Comparison of ENCODE assay signal across 17 cellular contexts in genomic region chr14:34826661-34827060, GRCh38. TPM values are rescaled to one million over a fixed set of nuclear protein-coding genes. Genes with fewer than 3 reads are reported as not detected.
DNase-seq lines count a peak whose midpoint lies in the region; ATAC-seq, FAIRE-seq and TF ChIP-seq lines count a peak whose summit lies in the region.
"Had no signal": no experiment of that assay in that cellular context is flagged by ENCODE, and none has a peak within 500 bp of the region (broad histone marks: within the 10 kb centered on the region; RNA-seq: fewer than 3 reads in every experiment).

No MANE protein-coding gene starts in this region.

- TF ChIP-seq CTCF in CD14-positive monocyte (IDR thresholded peaks at IDR 0.05) (no peak), keratinocyte (optimal IDR thresholded peaks at IDR 0.05 in 1 of 3, IDR thresholded peaks at IDR 0.05 in 1 of 3, conservative IDR thresholded peaks at IDR 0.05 in 1 of 3; ENCODE audit: extremely low read depth in 1 of 3, insufficient read depth in 2 of 3, low read length in 3 of 3) (no peak)

- H3K79me2 ChIP-seq in keratinocyte (ENCODE audit: control insufficient read depth, insufficient read depth, low read length) (peaks cover 7% of the 10 kb centered on the region), Karpas-422 (ENCODE audit: low read length) (peaks cover 90% of the 10 kb centered on the region)

- H3K9me1 ChIP-seq in keratinocyte (ENCODE audit: control insufficient read depth, extremely low read depth, insufficient read depth, low read length), result no peaks in the 10 kb centered on the region

- peak; percentile 23 for FAIRE-seq in keratinocyte (lab: Jason Lieb, UNC)
- FAIRE-seq: kidney had no signal

- DNase-seq in CD14-positive monocyte (ENCODE audit: low spot score), result no peak
- DNase-seq in HCEC 1CT, result peak; percentile 62
- no peak for DNase-seq in activated naive CD8-positive, alpha-beta T cell treated with anti-CD3 and anti-CD28 coated beads, Interleukin-2, amount 50 U/mL, for 24 hours
- DNase-seq in keratinocyte (ENCODE audit: low read depth, low spot score), result no peak
- DNase-seq in SW 1271 (lab: John Stamatoyannopoulos, UW), result no peak
- no peak for DNase-seq in Karpas-422
- DNase-seq in stimulated activated CD4-positive, alpha-beta T cell treated with anti-CD3 and anti-CD28 coated beads, Interleukin-2, amount 100 ng/mL, for 48 hours, result no peak
- DNase-seq: activated CD8-positive, alpha-beta memory T cell treated with anti-CD3 and anti-CD28 coated beads for 24 hours; activated naive CD4-positive, alpha-beta T cell treated with anti-CD3 and anti-CD28 coated beads, Interleukin-2, amount 10 ng/mL, durations not matched to agents 7 days and 5 days; cortex of kidney; foreskin melanocyte; KBM-7; kidney; NCI-H1930; NK-92 treated with Interleukin-12 subunit alpha and Interleukin-12 subunit beta, amount 100 ng/mL, for 24 hours; stimulated activated CD4-positive, alpha-beta T cell treated with anti-CD3 and anti-CD28 coated beads, Interleukin-4, amount 100 ng/mL, for 4 hours; stimulated activated naive CD8-positive, alpha-beta T cell treated with anti-CD3 and anti-CD28 coated beads, Interleukin-15, Interleukin-2, amounts not matched to agents 100 U/mL and 50 U/mL, for 24 hours had no signal

- H3K4me2 ChIP-seq in keratinocyte (ENCODE audit: control insufficient read depth, extremely low read depth, insufficient read depth, low read depth, low read length), result no peak overlapping the region
- no peak overlapping the region for H3K4me2 ChIP-seq in Karpas-422 (ENCODE audit: low read depth, low read length, poor library complexity, severe bottlenecking)

- H3K9me3 Mint-ChIP-seq in CD14-positive monocyte, result peaks cover 0 to 2% (median 0%) of the 10 kb centered on the region in 7 donors
- no peaks in the 10 kb centered on the region for H3K9me3 Mint-ChIP-seq in activated naive CD8-positive, alpha-beta T cell treated with anti-CD3 and anti-CD28 coated beads, Interleukin-2, amount 50 U/mL, for 24 hours
- H3K9me3 Mint-ChIP-seq: activated naive CD4-positive, alpha-beta T cell treated with anti-CD3 and anti-CD28 coated beads, Interleukin-2, amount 10 ng/mL, durations not matched to agents 7 days and 5 days had no signal

- H3K9me2 ChIP-seq in Karpas-422 (replicated peaks; ENCODE audit: insufficient read depth, low read length), result no peaks in the 10 kb centered on the region

- H3K4me3 ChIP-seq in keratinocyte (ENCODE audit: control insufficient read depth in 2 of 3, extremely low read depth in 1 of 3, insufficient read depth in 2 of 3, low read depth in 1 of 3, low read length in 3 of 3) (no peak overlapping the region), Karpas-422 (ENCODE audit: low read length) (no peak overlapping the region)

- H3K9me3 ChIP-seq in keratinocyte (ENCODE audit: control insufficient read depth, low read depth, low read length) (no peaks in the 10 kb centered on the region), Karpas-422 (ENCODE audit: low read length) (no peaks in the 10 kb centered on the region)

- no peak for ATAC-seq in activated naive CD8-positive, alpha-beta T cell treated with anti-CD3 and anti-CD28 coated beads, Interleukin-2, amount 50 U/mL, for 24 hours
- ATAC-seq: stimulated activated naive CD8-positive, alpha-beta T cell treated with anti-CD3 and anti-CD28 coated beads, Interleukin-15, Interleukin-2, amounts not matched to agents 100 U/mL and 50 U/mL, for 24 hours had no signal

- H4K20me1 ChIP-seq in keratinocyte (ENCODE audit: control insufficient read depth, extremely low read depth, insufficient read depth, low read length) (no peaks in the 10 kb centered on the region), Karpas-422 (ENCODE audit: insufficient read depth, low read depth, low read length) (0 out of 2 replicates have a peak, but pooled peaks cover 3% of the 10 kb centered on the region)

- H3K36me3 ChIP-seq in keratinocyte (ENCODE audit: control insufficient read depth in 2 of 2, extremely low read depth in 1 of 2, insufficient read depth in 2 of 2, low read length in 2 of 2), result peaks cover 4 to 5% of the 10 kb centered on the region in 2 experiments
- H3K36me3 ChIP-seq in Karpas-422 (ENCODE audit: insufficient read depth, low read length), result peaks cover 52% of the 10 kb centered on the region

- H3K27ac Mint-ChIP-seq in CD14-positive monocyte, result peak overlapping the region in 5 of 7 donors; percentile 46 to 69 (median 60)
- peak overlapping the region; percentile 2 for H3K27ac Mint-ChIP-seq in activated naive CD8-positive, alpha-beta T cell treated with anti-CD3 and anti-CD28 coated beads, Interleukin-2, amount 50 U/mL, for 24 hours
- H3K27ac Mint-ChIP-seq: activated naive CD4-positive, alpha-beta T cell treated with anti-CD3 and anti-CD28 coated beads, Interleukin-2, amount 10 ng/mL, durations not matched to agents 7 days and 5 days had no signal

- no peak overlapping the region for H3K9ac ChIP-seq in keratinocyte (ENCODE audit: control insufficient read depth, extremely low read depth, insufficient read depth, low read length)
- H3K9ac ChIP-seq in Karpas-422 (ENCODE audit: low read length), result no peak overlapping the region

- H3K27me3 Mint-ChIP-seq in CD14-positive monocyte (ENCODE audit: low read depth in 3 of 3), result no peaks in the 10 kb centered on the region
- H3K27me3 Mint-ChIP-seq in activated naive CD8-positive, alpha-beta T cell treated with anti-CD3 and anti-CD28 coated beads, Interleukin-2, amount 50 U/mL, for 24 hours, result no peaks in the 10 kb centered on the region
- H3K27me3 Mint-ChIP-seq: activated naive CD4-positive, alpha-beta T cell treated with anti-CD3 and anti-CD28 coated beads, Interleukin-2, amount 10 ng/mL, durations not matched to agents 7 days and 5 days had no signal

- intact Hi-C loops in CD14-positive monocyte (cut with micrococcal nuclease), result no loop called here

- H3K27ac ChIP-seq in keratinocyte (ENCODE audit: control insufficient read depth, insufficient read depth, low read length), result peak overlapping the region; percentile 24
- H3K27ac ChIP-seq in Karpas-422 (ENCODE audit: low read length), result no peak overlapping the region

- peaks cover 46 to 72% of the 10 kb centered on the region in 2 donors for H3K36me3 Mint-ChIP-seq in CD14-positive monocyte
- peaks cover 51% of the 10 kb centered on the region for H3K36me3 Mint-ChIP-seq in activated naive CD8-positive, alpha-beta T cell treated with anti-CD3 and anti-CD28 coated beads, Interleukin-2, amount 50 U/mL, for 24 hours (ENCODE audit: low read depth)

- dilution Hi-C loops in keratinocyte (cut with MboI; ENCODE audit: extremely low pct_ligation_motif_present, low sequenced_read_pairs), result no loop called here

- no peaks in the 10 kb centered on the region for H3K4me1 ChIP-seq in keratinocyte (ENCODE audit: control insufficient read depth, extremely low read depth, insufficient read depth, low read length)
- H3K4me1 ChIP-seq in Karpas-422 (ENCODE audit: low read length), result peaks cover 8% of the 10 kb centered on the region

- H3K4me1 Mint-ChIP-seq in CD14-positive monocyte, result peaks cover 19% of the 10 kb centered on the region
- peaks cover 20% of the 10 kb centered on the region for H3K4me1 Mint-ChIP-seq in activated naive CD8-positive, alpha-beta T cell treated with anti-CD3 and anti-CD28 coated beads, Interleukin-2, amount 50 U/mL, for 24 hours

- H2AFZ ChIP-seq in keratinocyte (ENCODE audit: control insufficient read depth, low read length) (no peak overlapping the region), Karpas-422 (ENCODE audit: low read length) (no peak overlapping the region)

- H3K27me3 ChIP-seq in keratinocyte (ENCODE audit: control insufficient read depth, extremely low read depth, insufficient read depth, low read length) (no peaks in the 10 kb centered on the region), Karpas-422 (ENCODE audit: low read length) (no peaks in the 10 kb centered on the region)

- no peak overlapping the region for H3K4me3 Mint-ChIP-seq in CD14-positive monocyte
- H3K4me3 Mint-ChIP-seq in activated naive CD8-positive, alpha-beta T cell treated with anti-CD3 and anti-CD28 coated beads, Interleukin-2, amount 50 U/mL, for 24 hours, result no peak overlapping the region
- H3K4me3 Mint-ChIP-seq: activated naive CD4-positive, alpha-beta T cell treated with anti-CD3 and anti-CD28 coated beads, Interleukin-2, amount 10 ng/mL, durations not matched to agents 7 days and 5 days had no signal

RNA-seq across cellular contexts. Expression of gene BAZ1A, which starts 48.5 kb away (rescaled TPM):
- polyA plus RNA-seq in CD14-positive monocyte, result 10 to 100 TPM in 1 of 2 donors, 1 to 10 TPM in 1; 7.3 to 12.7 TPM
- 28.0 to 52.0 TPM (median 35.3 TPM) in 3 replicates for polyA plus RNA-seq in keratinocyte
- polyA plus RNA-seq in keratinocyte (2011; ENCODE audit: low read depth), result 145 TPM
- 20.1 and 39.9 TPM in 2 replicates for polyA plus RNA-seq in keratinocyte (2011; cell fraction: cytosol; rRNA removed)
- 66.3 and 83.6 TPM in 2 replicates for polyA plus RNA-seq in keratinocyte (2011; cell fraction: nucleus; rRNA removed)
- 26.1 and 37.8 TPM in 2 replicates for polyA plus RNA-seq in keratinocyte (2012; ENCODE audit: low replicate concordance)
- 6.9 to 39.3 TPM (median 26.5 TPM) in 3 replicates for polyA minus RNA-seq in keratinocyte
- polyA minus RNA-seq in keratinocyte (2011; cell fraction: cytosol; rRNA and poly(A)+ RNA removed), result 14.2 TPM
- 25.2 and 56.8 TPM in 2 replicates for polyA minus RNA-seq in keratinocyte (2011; cell fraction: nucleus; rRNA and poly(A)+ RNA removed)
- 63.7 and 136 TPM in 2 replicates for total RNA-seq in Karpas-422 (2014; rRNA removed; shearing (Covaris generic); ENCODE audit: low replicate concordance)
